ENCODE assay signal across 12 cellular contexts in genomic region chr5:96067902-96068614, GRCh38.
DNase-seq lines count a peak whose midpoint lies in the region; FAIRE-seq and TF ChIP-seq lines count a peak whose summit lies in the region.
"Had no signal": no experiment of that assay in that cellular context is flagged by ENCODE, and none has a peak within 500 bp of the region (broad histone marks: within the 10 kb centered on the region; RNA-seq: fewer than 3 reads in every experiment).

No MANE protein-coding gene starts in this region.

- CTCF ChIA-PET in PC-9 (lab: Charles Lee) (no interaction called here), endothelial cell of umbilical vein (lab: Charles Lee) (interaction anchor here (1.3 kb wide), 1 partner anchor 277 kb away, joined by 3 read pairs; no protein-coding TSS in a partner anchor)

- POLR2A ChIA-PET in PC-9 (lab: Charles Lee; ENCODE audit: unreplicated experiment) (interaction anchor here (0.7 kb wide), 1 partner anchor 206 kb away, joined by 8 read pairs; no protein-coding TSS in a partner anchor), endothelial cell of umbilical vein (lab: Charles Lee) (interaction anchor here (0.7 kb wide), 1 partner anchor 101 kb away, joined by 3 read pairs; no protein-coding TSS in a partner anchor)

- intact Hi-C loops in PC-9 (cut with micrococcal nuclease; ENCODE audit: unreplicated experiment) = loop anchor here (5.0 kb wide), 1 partner anchor 269 kb away; no protein-coding TSS in a partner anchor
- intact Hi-C loops in endothelial cell of umbilical vein (cut with micrococcal nuclease) = loop anchor here (1.0 to 5.0 kb wide), 4 partner anchors 11 to 269 kb away; partner anchors contain the start of gene ELL2

- H3K4me1 ChIP-seq in PC-9 (replicated peaks; ENCODE audit: insufficient read depth) (peaks cover 46% of the 10 kb centered on the region), endothelial cell of umbilical vein (ENCODE audit: control insufficient read depth, extremely low read depth, insufficient read depth, low read length) (peaks cover 38% of the 10 kb centered on the region), tibial nerve (no peaks in the 10 kb centered on the region)

- H3K4me2 ChIP-seq in PC-9 = peak overlapping the region; percentile 69
- peak overlapping the region; percentile 25 for H3K4me2 ChIP-seq in endothelial cell of umbilical vein (ENCODE audit: insufficient read depth, low read length)

- DNase-seq in SKM-1 treated with dmso at 0.1 percent for 144 hours (lab: John Stamatoyannopoulos, UW; ENCODE audit: unreplicated experiment) = peak; percentile 45
- DNase-seq in SKM-1 (lab: John Stamatoyannopoulos, UW; ENCODE audit: unreplicated experiment) = no peak
- peak; percentile 65 to 88 for DNase-seq in PC-9
- peak; percentile 72 for DNase-seq in endothelial cell of umbilical vein (ENCODE audit: low read depth, low spot score)
- DNase-seq in skeletal muscle cell (ENCODE audit: low read depth) = peak; percentile 70
- DNase-seq in NCI-H524 (lab: John Stamatoyannopoulos, UW) = no peak
- no peak for DNase-seq in nucleus accumbens (lab: John Stamatoyannopoulos, UW)
- DNase-seq in tibial nerve (ENCODE audit: low spot score in 2 of 2) = no peak
- DNase-seq: activated CD4-positive, CD25-positive, alpha-beta regulatory T cell treated with anti-CD3 and anti-CD28 coated beads, Interleukin-2, amount 50 U/mL, for 72 hours; heart right ventricle; NCI-H1092 treated with DMSO at 0.1 percent for 48 hours had no signal

- peak overlapping the region; percentile 36 for H3K9ac ChIP-seq in endothelial cell of umbilical vein (replicated peaks; ENCODE audit: extremely low read depth, insufficient read depth, low read length)
- H3K9ac ChIP-seq: BLaER1 treated with 17β-estradiol and CSF1 and Interleukin-3, amounts not matched to agents 10 nM and 100 nM had no signal

- H3K9me3 ChIP-seq in PC-9 (ENCODE audit: insufficient read depth, low read depth) (no peaks in the 10 kb centered on the region), endothelial cell of umbilical vein (replicated peaks; ENCODE audit: control insufficient read depth, insufficient read depth, low read length) (no peaks in the 10 kb centered on the region), tibial nerve (no peaks in the 10 kb centered on the region)
- H3K9me3 ChIP-seq: BLaER1 treated with 17β-estradiol and CSF1 and Interleukin-3, amounts not matched to agents 10 nM and 100 nM; heart right ventricle had no signal

- TF ChIP-seq EP300 in tibial nerve (IDR thresholded peaks at IDR 0.05) = no peak

- H3K9me1 ChIP-seq in endothelial cell of umbilical vein (replicated peaks; ENCODE audit: control insufficient read depth, extremely low read depth, insufficient read depth, low read length) = no peaks in the 10 kb centered on the region

- H4K20me1 ChIP-seq in PC-9 (ENCODE audit: insufficient read depth) = no peaks in the 10 kb centered on the region
- no peaks in the 10 kb centered on the region for H4K20me1 ChIP-seq in endothelial cell of umbilical vein (replicated peaks; ENCODE audit: control insufficient read depth, extremely low read depth, insufficient read depth, low read length)
- H4K20me1 ChIP-seq: BLaER1 treated with 17β-estradiol and CSF1 and Interleukin-3, amounts not matched to agents 10 nM and 100 nM had no signal

- H3K27ac ChIP-seq in PC-9 (peak overlapping the region; percentile 63), endothelial cell of umbilical vein (ENCODE audit: insufficient read depth, low read depth, low read length) (peak overlapping the region; percentile 90), tibial nerve (no peak overlapping the region)
- H3K27ac ChIP-seq: BLaER1 treated with 17β-estradiol and CSF1 and Interleukin-3, amounts not matched to agents 10 nM and 100 nM had no signal

- no peaks in the 10 kb centered on the region for H3K27me3 ChIP-seq in PC-9 (ENCODE audit: insufficient read depth, low read depth)
- no peaks in the 10 kb centered on the region for H3K27me3 ChIP-seq in endothelial cell of umbilical vein (ENCODE audit: control insufficient read depth in 2 of 2, insufficient read depth in 2 of 2, low read length in 2 of 2)
- no peaks in the 10 kb centered on the region for H3K27me3 ChIP-seq in tibial nerve
- H3K27me3 ChIP-seq: BLaER1 treated with 17β-estradiol and CSF1 and Interleukin-3, amounts not matched to agents 10 nM and 100 nM; heart right ventricle had no signal

- no peak for TF ChIP-seq CTCF in PC-9 (conservative IDR thresholded peaks at IDR 0.05)
- TF ChIP-seq CTCF in endothelial cell of umbilical vein (IDR thresholded peaks at IDR 0.05; ENCODE audit: extremely low read depth in 1 of 2, insufficient read depth in 1 of 2, low read depth in 1 of 2, low read length in 2 of 2) = no peak
- no peak for TF ChIP-seq CTCF in tibial nerve (IDR thresholded peaks at IDR 0.05)

- 72% methylated on average over 6 of the region's 6 CpGs for WGBS in tibial nerve, 2 donors

- no peaks in the 10 kb centered on the region for H3K9me2 ChIP-seq in PC-9 (ENCODE audit: insufficient read depth)

- peak overlapping the region; percentile 22; the same call in 1 of the 2 replicates for H3K4me3 ChIP-seq in PC-9
- H3K4me3 ChIP-seq in endothelial cell of umbilical vein (replicated peaks in 1 of 3; ENCODE audit: insufficient read depth in 1 of 3, low read depth in 1 of 3, low read length in 3 of 3) = no peak overlapping the region
- H3K4me3 ChIP-seq in skeletal muscle cell (ENCODE audit: low read depth, low read length) = no peak overlapping the region
- no peak overlapping the region for H3K4me3 ChIP-seq in tibial nerve
- H3K4me3 ChIP-seq: BLaER1 treated with 17β-estradiol and CSF1 and Interleukin-3, amounts not matched to agents 10 nM and 100 nM; heart right ventricle had no signal

- dilution Hi-C loops in endothelial cell of umbilical vein (cut with MboI; ENCODE audit: extremely low pct_ligation_motif_present, low sequenced_read_pairs) = no loop called here

- FAIRE-seq in endothelial cell of umbilical vein (lab: Jason Lieb, UNC) = peak; percentile 62

- no peaks in the 10 kb centered on the region for H3K79me2 ChIP-seq in PC-9 (ENCODE audit: low read depth)
- no peaks in the 10 kb centered on the region for H3K79me2 ChIP-seq in endothelial cell of umbilical vein (ENCODE audit: control insufficient read depth, insufficient read depth, low read length)

- H3K36me3 ChIP-seq in PC-9 (ENCODE audit: low read depth) (no peaks in the 10 kb centered on the region), endothelial cell of umbilical vein (ENCODE audit: control insufficient read depth in 2 of 2, extremely low read depth in 1 of 2, insufficient read depth in 2 of 2, low read length in 2 of 2) (no peaks in the 10 kb centered on the region), tibial nerve (no peaks in the 10 kb centered on the region)
- H3K36me3 ChIP-seq: BLaER1 treated with 17β-estradiol and CSF1 and Interleukin-3, amounts not matched to agents 10 nM and 100 nM; heart right ventricle had no signal

- peaks cover 14% of the 10 kb centered on the region for H3F3A ChIP-seq in PC-9 (ENCODE audit: insufficient read depth, low read depth)

- no peak overlapping the region for H2AFZ ChIP-seq in PC-9
- peak overlapping the region; percentile 60 for H2AFZ ChIP-seq in endothelial cell of umbilical vein (ENCODE audit: low read depth, low read length)

- BruUV-seq in PC-9 (replicated peaks; lab: Mats Ljungman, UMichigan) (TSS peak; percentile 96), endothelial cell of umbilical vein (replicated peaks; lab: Mats Ljungman, UMichigan) (TSS peak; percentile 90)

- TF ChIP-seq POLR2A in endothelial cell of umbilical vein (IDR thresholded peaks at IDR 0.05; ENCODE audit: low read depth, low read length) (peak; percentile 88), tibial nerve (IDR thresholded peaks at IDR 0.05) (no peak)

TF ChIP-seq in endothelial cell of umbilical vein, 7 proteins besides CTCF, POLR2A, EP300 and RAD21:
- TF ChIP-seq JUN (IDR thresholded peaks at IDR 0.05; ENCODE audit: borderline replicate concordance, insufficient read depth, insufficient read length, low read depth) (peak; percentile 87), GATA2 (IDR thresholded peaks at IDR 0.05; ENCODE audit: insufficient read depth, insufficient read length, low read depth, low read length) (peak; percentile 98), MYC (IDR thresholded peaks at IDR 0.05; ENCODE audit: low read depth, low read length) (no peak), FOS (IDR thresholded peaks at IDR 0.05; ENCODE audit: borderline replicate concordance, insufficient read depth, low read length) (peak; percentile 88), MAX (IDR thresholded peaks at IDR 0.05; ENCODE audit: insufficient read depth, insufficient read length) (no peak), POLR2AphosphoS5 (IDR thresholded peaks at IDR 0.05; ENCODE audit: insufficient read depth, low read depth, low read length) (peak; percentile 92), EZH2 (IDR thresholded peaks at IDR 0.05; ENCODE audit: borderline replicate concordance, low read depth, low read length, severe bottlenecking) (no peak)

Comparison
In these comparisons a context has a peak if more than half of its experiments do, and no peak if none do; other contexts are left out.
1. DNase-seq: peak in SKM-1 treated with dmso at 0.1 percent for 144 hours (single experiment), PC-9 (2 of 2), endothelial cell of umbilical vein (single experiment) and skeletal muscle cell (single experiment); none in SKM-1 (single experiment), NCI-H524 (0 of 2), nucleus accumbens (0 of 56) and tibial nerve (0 of 2).
2. H3K27ac ChIP-seq: peak in PC-9 (single experiment) and endothelial cell of umbilical vein (single experiment); none in tibial nerve (0 of 4).